1 cellular context compared by ENCODE assay signal in the genomic region with DNA sequence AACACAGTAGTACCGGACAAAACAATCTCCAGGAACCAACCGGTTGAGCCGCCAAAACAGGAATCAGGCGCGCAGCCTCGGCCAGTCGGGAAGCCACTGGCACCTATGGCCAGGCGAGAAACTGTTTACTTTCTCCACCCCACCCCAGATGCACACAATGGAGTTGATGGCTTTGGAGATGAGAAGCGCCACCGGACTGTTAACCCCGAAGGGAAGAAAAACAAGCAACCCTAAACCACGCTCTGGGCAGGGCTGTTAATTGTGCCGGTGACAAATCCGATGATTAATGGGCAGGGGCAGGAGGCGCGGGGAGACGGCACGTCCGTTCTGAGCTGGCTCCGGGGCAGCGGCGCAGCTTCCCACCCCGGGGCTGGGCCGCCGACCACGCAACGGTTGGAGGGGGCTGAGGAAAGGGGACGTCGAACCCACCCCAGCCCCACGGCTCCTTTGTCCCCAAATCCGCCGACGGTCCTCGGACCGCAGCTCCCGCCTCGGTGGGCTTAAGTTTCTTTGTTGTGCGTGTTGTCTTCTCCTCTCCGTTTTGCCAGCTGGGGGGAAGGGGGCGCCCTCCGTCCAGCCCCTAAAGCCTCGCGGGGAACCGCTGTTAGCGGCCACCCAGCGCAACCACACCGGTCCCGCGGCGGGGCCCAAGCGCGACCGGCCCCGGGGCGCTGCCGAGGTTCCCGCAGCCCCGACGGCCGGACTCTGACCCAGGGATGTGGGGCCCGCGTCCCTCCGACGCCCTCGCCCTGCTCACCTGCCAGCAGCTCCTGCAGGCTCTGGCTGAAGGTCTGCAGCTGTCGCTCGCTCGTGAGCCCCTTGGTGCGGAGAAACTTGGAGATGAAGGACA.
A peak's percentile ranks its signal among the peaks of the same experiment; 100 is the strongest.
TF ChIP-seq lines count a peak whose summit lies in the region.

No MANE protein-coding gene starts in this region.

TF ChIP-seq in HepG2, 621 proteins besides CTCF, POLR2A, EP300 and RAD21 (continued from another document and continues in another):
- TF ChIP-seq, protein P1, sequence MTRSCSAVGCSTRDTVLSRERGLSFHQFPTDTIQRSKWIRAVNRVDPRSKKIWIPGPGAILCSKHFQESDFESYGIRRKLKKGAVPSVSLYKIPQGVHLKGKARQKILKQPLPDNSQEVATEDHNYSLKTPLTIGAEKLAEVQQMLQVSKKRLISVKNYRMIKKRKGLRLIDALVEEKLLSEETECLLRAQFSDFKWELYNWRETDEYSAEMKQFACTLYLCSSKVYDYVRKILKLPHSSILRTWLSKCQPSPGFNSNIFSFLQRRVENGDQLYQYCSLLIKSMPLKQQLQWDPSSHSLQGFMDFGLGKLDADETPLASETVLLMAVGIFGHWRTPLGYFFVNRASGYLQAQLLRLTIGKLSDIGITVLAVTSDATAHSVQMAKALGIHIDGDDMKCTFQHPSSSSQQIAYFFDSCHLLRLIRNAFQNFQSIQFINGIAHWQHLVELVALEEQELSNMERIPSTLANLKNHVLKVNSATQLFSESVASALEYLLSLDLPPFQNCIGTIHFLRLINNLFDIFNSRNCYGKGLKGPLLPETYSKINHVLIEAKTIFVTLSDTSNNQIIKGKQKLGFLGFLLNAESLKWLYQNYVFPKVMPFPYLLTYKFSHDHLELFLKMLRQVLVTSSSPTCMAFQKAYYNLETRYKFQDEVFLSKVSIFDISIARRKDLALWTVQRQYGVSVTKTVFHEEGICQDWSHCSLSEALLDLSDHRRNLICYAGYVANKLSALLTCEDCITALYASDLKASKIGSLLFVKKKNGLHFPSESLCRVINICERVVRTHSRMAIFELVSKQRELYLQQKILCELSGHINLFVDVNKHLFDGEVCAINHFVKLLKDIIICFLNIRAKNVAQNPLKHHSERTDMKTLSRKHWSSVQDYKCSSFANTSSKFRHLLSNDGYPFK (CRISPR knock-in tag; IDR thresholded peaks at IDR 0.05; ENCODE audit: borderline replicate concordance): 0 out of 2 replicates have a peak, but pooled peaks have one; percentile 29
- TF ChIP-seq SUZ12 (IDR thresholded peaks at IDR 0.05; ENCODE audit: low read depth, low read length) (no peak), ZNF431 (CRISPR knock-in tag; IDR thresholded peaks at IDR 0.05; ENCODE audit: borderline replicate concordance, low read depth) (peak; percentile 31; the same call in 1 of the 2 replicates), NAIF1 (CRISPR knock-in tag; IDR thresholded peaks at IDR 0.05; ENCODE audit: borderline replicate concordance) (no peak), ZBTB7B (CRISPR knock-in tag; IDR thresholded peaks at IDR 0.05) (no peak), ZNF335 (CRISPR knock-in tag; IDR thresholded peaks at IDR 0.05) (no peak), NCOR1 (IDR thresholded peaks at IDR 0.05; ENCODE audit: borderline replicate concordance, low read length) (no peak), ZNF839 (CRISPR knock-in tag; IDR thresholded peaks at IDR 0.05; ENCODE audit: borderline replicate concordance) (no peak), MZF1 (CRISPR knock-in tag; IDR thresholded peaks at IDR 0.05; ENCODE audit: borderline replicate concordance) (no peak), MLLT10 (CRISPR knock-in tag; IDR thresholded peaks at IDR 0.05) (no peak), ZNF207 (IDR thresholded peaks at IDR 0.05; ENCODE audit: borderline replicate concordance) (no peak), ZNF33B (CRISPR knock-in tag; IDR thresholded peaks at IDR 0.05) (0 out of 2 replicates have a peak, but pooled peaks have one; percentile 43), SKI (IDR thresholded peaks at IDR 0.05; ENCODE audit: partially characterized antibody) (no peak), PHB2 (IDR thresholded peaks at IDR 0.05; ENCODE audit: partially characterized antibody) (no peak), ZNF34 (CRISPR knock-in tag; IDR thresholded peaks at IDR 0.05; ENCODE audit: borderline replicate concordance) (no peak), ZNF572 (CRISPR knock-in tag; IDR thresholded peaks at IDR 0.05) (no peak), TBP (CRISPR knock-in tag; IDR thresholded peaks at IDR 0.05) (no peak), CHCHD3 (CRISPR knock-in tag; IDR thresholded peaks at IDR 0.05) (no peak), IRX3 (CRISPR knock-in tag; IDR thresholded peaks at IDR 0.05; ENCODE audit: borderline replicate concordance, low read depth) (no peak), WIZ (CRISPR knock-in tag; IDR thresholded peaks at IDR 0.05) (no peak; the same call in 1 of the 2 replicates), ZNF556 (CRISPR knock-in tag; IDR thresholded peaks at IDR 0.05; ENCODE audit: borderline replicate concordance) (peak; percentile 43; the same call in 1 of the 2 replicates), HNRNPLL (IDR thresholded peaks at IDR 0.05; ENCODE audit: low read depth, low read length, poor library complexity, severe bottlenecking) (peak; percentile 96), CHD4 (IDR thresholded peaks at IDR 0.05; ENCODE audit: borderline replicate concordance, low read length) (no peak), HMG20A (CRISPR knock-in tag; IDR thresholded peaks at IDR 0.05; ENCODE audit: borderline replicate concordance) (no peak), ZNF460 (CRISPR knock-in tag; IDR thresholded peaks at IDR 0.05; ENCODE audit: borderline replicate concordance) (no peak)
- TF ChIP-seq, protein P2, sequence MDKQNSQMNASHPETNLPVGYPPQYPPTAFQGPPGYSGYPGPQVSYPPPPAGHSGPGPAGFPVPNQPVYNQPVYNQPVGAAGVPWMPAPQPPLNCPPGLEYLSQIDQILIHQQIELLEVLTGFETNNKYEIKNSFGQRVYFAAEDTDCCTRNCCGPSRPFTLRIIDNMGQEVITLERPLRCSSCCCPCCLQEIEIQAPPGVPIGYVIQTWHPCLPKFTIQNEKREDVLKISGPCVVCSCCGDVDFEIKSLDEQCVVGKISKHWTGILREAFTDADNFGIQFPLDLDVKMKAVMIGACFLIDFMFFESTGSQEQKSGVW (CRISPR knock-in tag; IDR thresholded peaks at IDR 0.05; ENCODE audit: borderline replicate concordance): no peak
- TF ChIP-seq, protein P3, sequence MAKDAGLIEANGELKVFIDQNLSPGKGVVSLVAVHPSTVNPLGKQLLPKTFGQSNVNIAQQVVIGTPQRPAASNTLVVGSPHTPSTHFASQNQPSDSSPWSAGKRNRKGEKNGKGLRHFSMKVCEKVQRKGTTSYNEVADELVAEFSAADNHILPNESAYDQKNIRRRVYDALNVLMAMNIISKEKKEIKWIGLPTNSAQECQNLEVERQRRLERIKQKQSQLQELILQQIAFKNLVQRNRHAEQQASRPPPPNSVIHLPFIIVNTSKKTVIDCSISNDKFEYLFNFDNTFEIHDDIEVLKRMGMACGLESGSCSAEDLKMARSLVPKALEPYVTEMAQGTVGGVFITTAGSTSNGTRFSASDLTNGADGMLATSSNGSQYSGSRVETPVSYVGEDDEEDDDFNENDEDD (CRISPR knock-in tag; IDR thresholded peaks at IDR 0.05; ENCODE audit: borderline replicate concordance): no peak
- TF ChIP-seq, protein P4, sequence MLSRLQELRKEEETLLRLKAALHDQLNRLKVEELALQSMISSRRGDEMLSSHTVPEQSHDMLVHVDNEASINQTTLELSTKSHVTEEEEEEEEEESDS (CRISPR knock-in tag; IDR thresholded peaks at IDR 0.05; ENCODE audit: borderline replicate concordance): no peak
- TF ChIP-seq, protein P5, sequence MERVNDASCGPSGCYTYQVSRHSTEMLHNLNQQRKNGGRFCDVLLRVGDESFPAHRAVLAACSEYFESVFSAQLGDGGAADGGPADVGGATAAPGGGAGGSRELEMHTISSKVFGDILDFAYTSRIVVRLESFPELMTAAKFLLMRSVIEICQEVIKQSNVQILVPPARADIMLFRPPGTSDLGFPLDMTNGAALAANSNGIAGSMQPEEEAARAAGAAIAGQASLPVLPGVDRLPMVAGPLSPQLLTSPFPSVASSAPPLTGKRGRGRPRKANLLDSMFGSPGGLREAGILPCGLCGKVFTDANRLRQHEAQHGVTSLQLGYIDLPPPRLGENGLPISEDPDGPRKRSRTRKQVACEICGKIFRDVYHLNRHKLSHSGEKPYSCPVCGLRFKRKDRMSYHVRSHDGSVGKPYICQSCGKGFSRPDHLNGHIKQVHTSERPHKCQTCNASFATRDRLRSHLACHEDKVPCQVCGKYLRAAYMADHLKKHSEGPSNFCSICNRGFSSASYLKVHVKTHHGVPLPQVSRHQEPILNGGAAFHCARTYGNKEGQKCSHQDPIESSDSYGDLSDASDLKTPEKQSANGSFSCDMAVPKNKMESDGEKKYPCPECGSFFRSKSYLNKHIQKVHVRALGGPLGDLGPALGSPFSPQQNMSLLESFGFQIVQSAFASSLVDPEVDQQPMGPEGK (CRISPR knock-in tag; IDR thresholded peaks at IDR 0.05): no peak; the same call in 1 of the 2 replicates
- TF ChIP-seq, protein P6, sequence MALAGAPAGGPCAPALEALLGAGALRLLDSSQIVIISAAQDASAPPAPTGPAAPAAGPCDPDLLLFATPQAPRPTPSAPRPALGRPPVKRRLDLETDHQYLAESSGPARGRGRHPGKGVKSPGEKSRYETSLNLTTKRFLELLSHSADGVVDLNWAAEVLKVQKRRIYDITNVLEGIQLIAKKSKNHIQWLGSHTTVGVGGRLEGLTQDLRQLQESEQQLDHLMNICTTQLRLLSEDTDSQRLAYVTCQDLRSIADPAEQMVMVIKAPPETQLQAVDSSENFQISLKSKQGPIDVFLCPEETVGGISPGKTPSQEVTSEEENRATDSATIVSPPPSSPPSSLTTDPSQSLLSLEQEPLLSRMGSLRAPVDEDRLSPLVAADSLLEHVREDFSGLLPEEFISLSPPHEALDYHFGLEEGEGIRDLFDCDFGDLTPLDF (CRISPR knock-in tag; IDR thresholded peaks at IDR 0.05): no peak
- TF ChIP-seq, protein P7, sequence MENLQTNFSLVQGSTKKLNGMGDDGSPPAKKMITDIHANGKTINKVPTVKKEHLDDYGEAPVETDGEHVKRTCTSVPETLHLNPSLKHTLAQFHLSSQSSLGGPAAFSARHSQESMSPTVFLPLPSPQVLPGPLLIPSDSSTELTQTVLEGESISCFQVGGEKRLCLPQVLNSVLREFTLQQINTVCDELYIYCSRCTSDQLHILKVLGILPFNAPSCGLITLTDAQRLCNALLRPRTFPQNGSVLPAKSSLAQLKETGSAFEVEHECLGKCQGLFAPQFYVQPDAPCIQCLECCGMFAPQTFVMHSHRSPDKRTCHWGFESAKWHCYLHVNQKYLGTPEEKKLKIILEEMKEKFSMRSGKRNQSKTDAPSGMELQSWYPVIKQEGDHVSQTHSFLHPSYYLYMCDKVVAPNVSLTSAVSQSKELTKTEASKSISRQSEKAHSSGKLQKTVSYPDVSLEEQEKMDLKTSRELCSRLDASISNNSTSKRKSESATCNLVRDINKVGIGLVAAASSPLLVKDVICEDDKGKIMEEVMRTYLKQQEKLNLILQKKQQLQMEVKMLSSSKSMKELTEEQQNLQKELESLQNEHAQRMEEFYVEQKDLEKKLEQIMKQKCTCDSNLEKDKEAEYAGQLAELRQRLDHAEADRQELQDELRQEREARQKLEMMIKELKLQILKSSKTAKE (CRISPR knock-in tag; IDR thresholded peaks at IDR 0.05; ENCODE audit: borderline replicate concordance): no peak
- TF ChIP-seq, protein P8, sequence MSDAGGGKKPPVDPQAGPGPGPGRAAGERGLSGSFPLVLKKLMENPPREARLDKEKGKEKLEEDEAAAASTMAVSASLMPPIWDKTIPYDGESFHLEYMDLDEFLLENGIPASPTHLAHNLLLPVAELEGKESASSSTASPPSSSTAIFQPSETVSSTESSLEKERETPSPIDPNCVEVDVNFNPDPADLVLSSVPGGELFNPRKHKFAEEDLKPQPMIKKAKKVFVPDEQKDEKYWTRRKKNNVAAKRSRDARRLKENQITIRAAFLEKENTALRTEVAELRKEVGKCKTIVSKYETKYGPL (CRISPR knock-in tag; IDR thresholded peaks at IDR 0.05): no peak
- TF ChIP-seq, protein P9, sequence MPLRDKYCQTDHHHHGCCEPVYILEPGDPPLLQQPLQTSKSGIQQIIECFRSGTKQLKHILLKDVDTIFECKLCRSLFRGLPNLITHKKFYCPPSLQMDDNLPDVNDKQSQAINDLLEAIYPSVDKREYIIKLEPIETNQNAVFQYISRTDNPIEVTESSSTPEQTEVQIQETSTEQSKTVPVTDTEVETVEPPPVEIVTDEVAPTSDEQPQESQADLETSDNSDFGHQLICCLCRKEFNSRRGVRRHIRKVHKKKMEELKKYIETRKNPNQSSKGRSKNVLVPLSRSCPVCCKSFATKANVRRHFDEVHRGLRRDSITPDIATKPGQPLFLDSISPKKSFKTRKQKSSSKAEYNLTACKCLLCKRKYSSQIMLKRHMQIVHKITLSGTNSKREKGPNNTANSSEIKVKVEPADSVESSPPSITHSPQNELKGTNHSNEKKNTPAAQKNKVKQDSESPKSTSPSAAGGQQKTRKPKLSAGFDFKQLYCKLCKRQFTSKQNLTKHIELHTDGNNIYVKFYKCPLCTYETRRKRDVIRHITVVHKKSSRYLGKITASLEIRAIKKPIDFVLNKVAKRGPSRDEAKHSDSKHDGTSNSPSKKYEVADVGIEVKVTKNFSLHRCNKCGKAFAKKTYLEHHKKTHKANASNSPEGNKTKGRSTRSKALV (CRISPR knock-in tag; IDR thresholded peaks at IDR 0.05): no peak; the same call in 1 of the 2 replicates
- TF ChIP-seq, protein P10, sequence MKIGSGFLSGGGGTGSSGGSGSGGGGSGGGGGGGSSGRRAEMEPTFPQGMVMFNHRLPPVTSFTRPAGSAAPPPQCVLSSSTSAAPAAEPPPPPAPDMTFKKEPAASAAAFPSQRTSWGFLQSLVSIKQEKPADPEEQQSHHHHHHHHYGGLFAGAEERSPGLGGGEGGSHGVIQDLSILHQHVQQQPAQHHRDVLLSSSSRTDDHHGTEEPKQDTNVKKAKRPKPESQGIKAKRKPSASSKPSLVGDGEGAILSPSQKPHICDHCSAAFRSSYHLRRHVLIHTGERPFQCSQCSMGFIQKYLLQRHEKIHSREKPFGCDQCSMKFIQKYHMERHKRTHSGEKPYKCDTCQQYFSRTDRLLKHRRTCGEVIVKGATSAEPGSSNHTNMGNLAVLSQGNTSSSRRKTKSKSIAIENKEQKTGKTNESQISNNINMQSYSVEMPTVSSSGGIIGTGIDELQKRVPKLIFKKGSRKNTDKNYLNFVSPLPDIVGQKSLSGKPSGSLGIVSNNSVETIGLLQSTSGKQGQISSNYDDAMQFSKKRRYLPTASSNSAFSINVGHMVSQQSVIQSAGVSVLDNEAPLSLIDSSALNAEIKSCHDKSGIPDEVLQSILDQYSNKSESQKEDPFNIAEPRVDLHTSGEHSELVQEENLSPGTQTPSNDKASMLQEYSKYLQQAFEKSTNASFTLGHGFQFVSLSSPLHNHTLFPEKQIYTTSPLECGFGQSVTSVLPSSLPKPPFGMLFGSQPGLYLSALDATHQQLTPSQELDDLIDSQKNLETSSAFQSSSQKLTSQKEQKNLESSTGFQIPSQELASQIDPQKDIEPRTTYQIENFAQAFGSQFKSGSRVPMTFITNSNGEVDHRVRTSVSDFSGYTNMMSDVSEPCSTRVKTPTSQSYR (CRISPR knock-in tag; IDR thresholded peaks at IDR 0.05; ENCODE audit: borderline replicate concordance): no peak; the same call in 1 of the 2 replicates
- TF ChIP-seq, protein P11, sequence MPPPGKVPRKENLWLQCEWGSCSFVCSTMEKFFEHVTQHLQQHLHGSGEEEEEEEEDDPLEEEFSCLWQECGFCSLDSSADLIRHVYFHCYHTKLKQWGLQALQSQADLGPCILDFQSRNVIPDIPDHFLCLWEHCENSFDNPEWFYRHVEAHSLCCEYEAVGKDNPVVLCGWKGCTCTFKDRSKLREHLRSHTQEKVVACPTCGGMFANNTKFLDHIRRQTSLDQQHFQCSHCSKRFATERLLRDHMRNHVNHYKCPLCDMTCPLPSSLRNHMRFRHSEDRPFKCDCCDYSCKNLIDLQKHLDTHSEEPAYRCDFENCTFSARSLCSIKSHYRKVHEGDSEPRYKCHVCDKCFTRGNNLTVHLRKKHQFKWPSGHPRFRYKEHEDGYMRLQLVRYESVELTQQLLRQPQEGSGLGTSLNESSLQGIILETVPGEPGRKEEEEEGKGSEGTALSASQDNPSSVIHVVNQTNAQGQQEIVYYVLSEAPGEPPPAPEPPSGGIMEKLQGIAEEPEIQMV (CRISPR knock-in tag; IDR thresholded peaks at IDR 0.05; ENCODE audit: low read depth): no peak
